In the genomic region with DNA sequence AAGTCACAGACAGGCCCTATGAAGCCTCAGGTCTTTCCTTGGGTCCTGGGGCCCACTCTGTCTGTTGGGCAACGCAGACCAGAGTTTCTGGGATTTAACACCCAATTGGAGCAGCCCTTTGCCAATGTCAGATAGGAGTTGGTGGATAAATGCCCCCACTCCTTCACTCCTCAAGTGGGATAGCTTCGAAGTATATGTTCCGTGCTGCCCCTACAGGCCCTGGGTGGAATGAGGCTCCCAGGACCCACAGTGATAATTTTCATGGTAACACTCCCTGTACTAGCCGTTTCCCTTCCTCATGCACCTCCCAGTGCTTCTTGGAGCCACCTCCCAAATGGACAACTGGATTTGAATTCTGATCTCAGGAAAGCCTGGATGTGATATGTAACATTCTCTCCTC, we compare ENCODE assay signal across 1 cellular context.
TF ChIP-seq lines count a peak whose summit lies in the region.

No MANE protein-coding gene starts in this region.

TF ChIP-seq in HepG2, 621 proteins besides CTCF, POLR2A, EP300 and RAD21 (continued from another document and continues in another):
- TF ChIP-seq, protein P1, sequence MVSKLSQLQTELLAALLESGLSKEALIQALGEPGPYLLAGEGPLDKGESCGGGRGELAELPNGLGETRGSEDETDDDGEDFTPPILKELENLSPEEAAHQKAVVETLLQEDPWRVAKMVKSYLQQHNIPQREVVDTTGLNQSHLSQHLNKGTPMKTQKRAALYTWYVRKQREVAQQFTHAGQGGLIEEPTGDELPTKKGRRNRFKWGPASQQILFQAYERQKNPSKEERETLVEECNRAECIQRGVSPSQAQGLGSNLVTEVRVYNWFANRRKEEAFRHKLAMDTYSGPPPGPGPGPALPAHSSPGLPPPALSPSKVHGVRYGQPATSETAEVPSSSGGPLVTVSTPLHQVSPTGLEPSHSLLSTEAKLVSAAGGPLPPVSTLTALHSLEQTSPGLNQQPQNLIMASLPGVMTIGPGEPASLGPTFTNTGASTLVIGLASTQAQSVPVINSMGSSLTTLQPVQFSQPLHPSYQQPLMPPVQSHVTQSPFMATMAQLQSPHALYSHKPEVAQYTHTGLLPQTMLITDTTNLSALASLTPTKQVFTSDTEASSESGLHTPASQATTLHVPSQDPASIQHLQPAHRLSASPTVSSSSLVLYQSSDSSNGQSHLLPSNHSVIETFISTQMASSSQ (IDR thresholded peaks at IDR 0.05; ENCODE audit: low read depth): no peak
- TF ChIP-seq, protein P1 (CRISPR knock-in tag; IDR thresholded peaks at IDR 0.05; ENCODE audit: borderline replicate concordance): no peak
- TF ChIP-seq GATAD2A (CRISPR knock-in tag; IDR thresholded peaks at IDR 0.05): peak; percentile 45; the same call in 1 of the 2 replicates
- TF ChIP-seq CCAR2 (optimal IDR thresholded peaks at IDR 0.05; ENCODE audit: low read depth, low read length): no peak
- no peak for TF ChIP-seq CREB3 (CRISPR knock-in tag; IDR thresholded peaks at IDR 0.05)
- TF ChIP-seq JUND (CRISPR knock-in tag; IDR thresholded peaks at IDR 0.05): no peak
- TF ChIP-seq HNF1B (CRISPR knock-in tag; IDR thresholded peaks at IDR 0.05): peak; percentile 27; the same call in 1 of the 2 replicates
- TF ChIP-seq, protein P2, sequence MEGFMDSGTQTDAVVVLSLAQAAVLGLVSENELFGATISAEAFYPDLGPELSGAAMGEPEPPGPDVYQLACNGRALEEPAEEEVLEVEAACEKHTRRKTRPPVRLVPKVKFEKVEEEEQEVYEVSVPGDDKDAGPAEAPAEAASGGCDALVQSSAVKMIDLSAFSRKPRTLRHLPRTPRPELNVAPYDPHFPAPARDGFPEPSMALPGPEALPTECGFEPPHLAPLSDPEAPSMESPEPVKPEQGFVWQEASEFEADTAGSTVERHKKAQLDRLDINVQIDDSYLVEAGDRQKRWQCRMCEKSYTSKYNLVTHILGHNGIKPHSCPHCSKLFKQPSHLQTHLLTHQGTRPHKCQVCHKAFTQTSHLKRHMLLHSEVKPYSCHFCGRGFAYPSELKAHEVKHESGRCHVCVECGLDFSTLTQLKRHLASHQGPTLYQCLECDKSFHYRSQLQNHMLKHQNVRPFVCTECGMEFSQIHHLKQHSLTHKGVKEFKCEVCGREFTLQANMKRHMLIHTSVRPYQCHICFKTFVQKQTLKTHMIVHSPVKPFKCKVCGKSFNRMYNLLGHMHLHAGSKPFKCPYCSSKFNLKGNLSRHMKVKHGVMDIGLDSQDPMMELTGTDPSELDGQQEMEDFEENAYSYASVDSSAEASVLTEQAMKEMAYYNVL (CRISPR knock-in tag; IDR thresholded peaks at IDR 0.05; ENCODE audit: borderline replicate concordance): no peak
- TF ChIP-seq, protein P3, sequence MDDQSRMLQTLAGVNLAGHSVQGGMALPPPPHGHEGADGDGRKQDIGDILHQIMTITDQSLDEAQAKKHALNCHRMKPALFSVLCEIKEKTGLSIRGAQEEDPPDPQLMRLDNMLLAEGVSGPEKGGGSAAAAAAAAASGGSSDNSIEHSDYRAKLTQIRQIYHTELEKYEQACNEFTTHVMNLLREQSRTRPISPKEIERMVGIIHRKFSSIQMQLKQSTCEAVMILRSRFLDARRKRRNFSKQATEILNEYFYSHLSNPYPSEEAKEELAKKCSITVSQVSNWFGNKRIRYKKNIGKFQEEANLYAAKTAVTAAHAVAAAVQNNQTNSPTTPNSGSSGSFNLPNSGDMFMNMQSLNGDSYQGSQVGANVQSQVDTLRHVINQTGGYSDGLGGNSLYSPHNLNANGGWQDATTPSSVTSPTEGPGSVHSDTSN (CRISPR knock-in tag; IDR thresholded peaks at IDR 0.05; ENCODE audit: borderline replicate concordance): no peak
- no peak for TF ChIP-seq ZFP36L1 (CRISPR knock-in tag; IDR thresholded peaks at IDR 0.05)
- TF ChIP-seq ZBTB7A (CRISPR knock-in tag; IDR thresholded peaks at IDR 0.05): no peak
- TF ChIP-seq, protein P4, sequence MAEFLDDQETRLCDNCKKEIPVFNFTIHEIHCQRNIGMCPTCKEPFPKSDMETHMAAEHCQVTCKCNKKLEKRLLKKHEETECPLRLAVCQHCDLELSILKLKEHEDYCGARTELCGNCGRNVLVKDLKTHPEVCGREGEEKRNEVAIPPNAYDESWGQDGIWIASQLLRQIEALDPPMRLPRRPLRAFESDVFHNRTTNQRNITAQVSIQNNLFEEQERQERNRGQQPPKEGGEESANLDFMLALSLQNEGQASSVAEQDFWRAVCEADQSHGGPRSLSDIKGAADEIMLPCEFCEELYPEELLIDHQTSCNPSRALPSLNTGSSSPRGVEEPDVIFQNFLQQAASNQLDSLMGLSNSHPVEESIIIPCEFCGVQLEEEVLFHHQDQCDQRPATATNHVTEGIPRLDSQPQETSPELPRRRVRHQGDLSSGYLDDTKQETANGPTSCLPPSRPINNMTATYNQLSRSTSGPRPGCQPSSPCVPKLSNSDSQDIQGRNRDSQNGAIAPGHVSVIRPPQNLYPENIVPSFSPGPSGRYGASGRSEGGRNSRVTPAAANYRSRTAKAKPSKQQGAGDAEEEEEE (CRISPR knock-in tag; IDR thresholded peaks at IDR 0.05; ENCODE audit: borderline replicate concordance): no peak
- TF ChIP-seq SMC3 (IDR thresholded peaks at IDR 0.05; ENCODE audit: low read length): peak; percentile 86
- peak; percentile 45 for TF ChIP-seq TBL1XR1 (IDR thresholded peaks at IDR 0.05; ENCODE audit: borderline replicate concordance, low read length, partially characterized antibody)
- TF ChIP-seq SIN3B (IDR thresholded peaks at IDR 0.05; ENCODE audit: low read length): no peak
- TF ChIP-seq ASH2L (IDR thresholded peaks at IDR 0.05; ENCODE audit: insufficient read length, low read depth, low read length): peak; percentile 25
- TF ChIP-seq RAD51 (IDR thresholded peaks at IDR 0.05; ENCODE audit: borderline replicate concordance): no peak
- no peak; the same call in 1 of the 2 replicates for TF ChIP-seq ZBTB7B (CRISPR knock-in tag; IDR thresholded peaks at IDR 0.05)
- peak; percentile 57; the same call in 1 of the 2 replicates for TF ChIP-seq CBX5 (CRISPR knock-in tag; IDR thresholded peaks at IDR 0.05; ENCODE audit: borderline replicate concordance)
- no peak for TF ChIP-seq GTF3A (CRISPR knock-in tag; conservative IDR thresholded peaks at IDR 0.05)
- peak; percentile 51; the same call in 1 of the 2 replicates for TF ChIP-seq PATZ1 (CRISPR knock-in tag; IDR thresholded peaks at IDR 0.05)
- no peak for TF ChIP-seq KLF13 (CRISPR knock-in tag; IDR thresholded peaks at IDR 0.05)
- TF ChIP-seq ETV5 (CRISPR knock-in tag; IDR thresholded peaks at IDR 0.05; ENCODE audit: borderline replicate concordance): 0 out of 2 replicates have a peak, but pooled peaks have one; percentile 13
- peak; percentile 42; the same call in 1 of the 2 replicates for TF ChIP-seq ZNF614 (CRISPR knock-in tag; IDR thresholded peaks at IDR 0.05; ENCODE audit: borderline replicate concordance)
- no peak for TF ChIP-seq XBP1 (CRISPR knock-in tag; IDR thresholded peaks at IDR 0.05)
- no peak for TF ChIP-seq ZNF558 (CRISPR knock-in tag; IDR thresholded peaks at IDR 0.05; ENCODE audit: borderline replicate concordance)
- TF ChIP-seq PAWR (CRISPR knock-in tag; IDR thresholded peaks at IDR 0.05; ENCODE audit: borderline replicate concordance): no peak
- no peak for TF ChIP-seq ZNF512 (CRISPR knock-in tag; IDR thresholded peaks at IDR 0.05)
- peak; percentile 41; the same call in 1 of the 2 replicates for TF ChIP-seq ZNF792 (CRISPR knock-in tag; IDR thresholded peaks at IDR 0.05)
- TF ChIP-seq, protein P5, sequence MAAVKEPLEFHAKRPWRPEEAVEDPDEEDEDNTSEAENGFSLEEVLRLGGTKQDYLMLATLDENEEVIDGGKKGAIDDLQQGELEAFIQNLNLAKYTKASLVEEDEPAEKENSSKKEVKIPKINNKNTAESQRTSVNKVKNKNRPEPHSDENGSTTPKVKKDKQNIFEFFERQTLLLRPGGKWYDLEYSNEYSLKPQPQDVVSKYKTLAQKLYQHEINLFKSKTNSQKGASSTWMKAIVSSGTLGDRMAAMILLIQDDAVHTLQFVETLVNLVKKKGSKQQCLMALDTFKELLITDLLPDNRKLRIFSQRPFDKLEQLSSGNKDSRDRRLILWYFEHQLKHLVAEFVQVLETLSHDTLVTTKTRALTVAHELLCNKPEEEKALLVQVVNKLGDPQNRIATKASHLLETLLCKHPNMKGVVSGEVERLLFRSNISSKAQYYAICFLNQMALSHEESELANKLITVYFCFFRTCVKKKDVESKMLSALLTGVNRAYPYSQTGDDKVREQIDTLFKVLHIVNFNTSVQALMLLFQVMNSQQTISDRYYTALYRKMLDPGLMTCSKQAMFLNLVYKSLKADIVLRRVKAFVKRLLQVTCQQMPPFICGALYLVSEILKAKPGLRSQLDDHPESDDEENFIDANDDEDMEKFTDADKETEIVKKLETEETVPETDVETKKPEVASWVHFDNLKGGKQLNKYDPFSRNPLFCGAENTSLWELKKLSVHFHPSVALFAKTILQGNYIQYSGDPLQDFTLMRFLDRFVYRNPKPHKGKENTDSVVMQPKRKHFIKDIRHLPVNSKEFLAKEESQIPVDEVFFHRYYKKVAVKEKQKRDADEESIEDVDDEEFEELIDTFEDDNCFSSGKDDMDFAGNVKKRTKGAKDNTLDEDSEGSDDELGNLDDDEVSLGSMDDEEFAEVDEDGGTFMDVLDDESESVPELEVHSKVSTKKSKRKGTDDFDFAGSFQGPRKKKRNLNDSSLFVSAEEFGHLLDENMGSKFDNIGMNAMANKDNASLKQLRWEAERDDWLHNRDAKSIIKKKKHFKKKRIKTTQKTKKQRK (IDR thresholded peaks at IDR 0.05; ENCODE audit: low read length): no peak
- TF ChIP-seq ZNF644 (CRISPR knock-in tag; IDR thresholded peaks at IDR 0.05; ENCODE audit: low read depth): peak; percentile 53; the same call in 1 of the 2 replicates
- TF ChIP-seq, protein P6, sequence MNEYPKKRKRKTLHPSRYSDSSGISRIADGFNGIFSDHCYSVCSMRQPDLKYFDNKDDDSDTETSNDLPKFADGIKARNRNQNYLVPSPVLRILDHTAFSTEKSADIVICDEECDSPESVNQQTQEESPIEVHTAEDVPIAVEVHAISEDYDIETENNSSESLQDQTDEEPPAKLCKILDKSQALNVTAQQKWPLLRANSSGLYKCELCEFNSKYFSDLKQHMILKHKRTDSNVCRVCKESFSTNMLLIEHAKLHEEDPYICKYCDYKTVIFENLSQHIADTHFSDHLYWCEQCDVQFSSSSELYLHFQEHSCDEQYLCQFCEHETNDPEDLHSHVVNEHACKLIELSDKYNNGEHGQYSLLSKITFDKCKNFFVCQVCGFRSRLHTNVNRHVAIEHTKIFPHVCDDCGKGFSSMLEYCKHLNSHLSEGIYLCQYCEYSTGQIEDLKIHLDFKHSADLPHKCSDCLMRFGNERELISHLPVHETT (CRISPR knock-in tag; conservative IDR thresholded peaks at IDR 0.05): no peak
